In genomic region chr2:62410926-62411456, GRCh38 we compare ENCODE assay signal across 10 cellular contexts.
A peak's percentile ranks its signal among the peaks of the same experiment; 100 is the strongest.
DNase-seq lines count a peak whose midpoint lies in the region; ATAC-seq and TF ChIP-seq lines count a peak whose summit lies in the region.
"Had no signal": no experiment of that assay in that cellular context is flagged by ENCODE, and none has a peak within 500 bp of the region (broad histone marks: within the 10 kb centered on the region; RNA-seq: fewer than 3 reads in every experiment).

No MANE protein-coding gene starts in this region.

- peaks cover 0 to 12% (median 2%) of the 10 kb centered on the region in 4 donors for H3K4me1 ChIP-seq in Peyer's patch
- H3K4me1 ChIP-seq in ovary (ENCODE audit: insufficient read depth), result peaks cover 13% of the 10 kb centered on the region

- DNase-seq in AG10803 (ENCODE audit: low read depth) (peak; percentile 18), Peyer's patch (no peak), ovary (peak in 1 of 5 donors; percentile 46), mucosa of gallbladder (ENCODE audit: low spot score) (no peak)
- DNase-seq: activated CD8-positive, alpha-beta T cell treated with anti-CD3 and anti-CD28 coated beads for 36 hours; NCI-H1417 treated with DMSO at 0.1 percent for 48 hours had no signal

- TF ChIP-seq POLR2A in Peyer's patch (IDR thresholded peaks at IDR 0.05), result no peak
- TF ChIP-seq POLR2A in ovary (IDR thresholded peaks at IDR 0.05), result no peak

- no peaks in the 10 kb centered on the region for H3K36me3 ChIP-seq in Peyer's patch
- H3K36me3 ChIP-seq in ovary, result no peaks in the 10 kb centered on the region

- H3K27me3 ChIP-seq in Peyer's patch, result no peaks in the 10 kb centered on the region
- H3K27me3 ChIP-seq in ovary, result no peaks in the 10 kb centered on the region

- 24 to 56% (median 34%) methylated on average over 2 of the region's 2 CpGs for WGBS in ovary, 3 donors

- TF ChIP-seq EP300 in ovary (IDR thresholded peaks at IDR 0.05), result no peak

- TF ChIP-seq CTCF in AG10803 (conservative IDR thresholded peaks at IDR 0.05; ENCODE audit: low read length) (no peak), Peyer's patch (IDR thresholded peaks at IDR 0.05) (no peak), ovary (IDR thresholded peaks at IDR 0.05) (no peak)

- H3K4me3 ChIP-seq in AG10803 (ENCODE audit: low read length) (no peak overlapping the region), Peyer's patch (no peak overlapping the region), ovary (no peak overlapping the region)

- ATAC-seq in esophagus mucosa (peak; percentile 75), SK-N-SH treated with all-trans-retinoic acid at 6 μM for 48 hours (no peak), HG02970 (IDR thresholded peaks at IDR 0.05; ENCODE audit: low FRiP score, unreplicated experiment) (no peak), GM19467 (IDR thresholded peaks at IDR 0.05; ENCODE audit: unreplicated experiment) (no peak)
- ATAC-seq: activated CD8-positive, alpha-beta T cell treated with anti-CD3 and anti-CD28 coated beads for 36 hours had no signal

- intact Hi-C loops in ovary (cut with DNase I), result loop anchor here (5.0 to 10.0 kb wide), 4 partner anchors 214 to 496 kb away; partner anchors contain the start of gene B3GNT2 (in 1 of the 4)

- no peaks in the 10 kb centered on the region for H3K9me3 ChIP-seq in Peyer's patch
- H3K9me3 ChIP-seq in ovary, result no peaks in the 10 kb centered on the region

- peak overlapping the region in 3 of 4 donors; percentile 26 to 56 (median 56) for H3K27ac ChIP-seq in Peyer's patch
- peak overlapping the region; percentile 35 to 79 for H3K27ac ChIP-seq in ovary

TF ChIP-seq in SK-N-SH treated with all-trans-retinoic acid at 6 μM for 48 hours, 23 proteins besides CTCF, POLR2A, EP300 and RAD21:
- TF ChIP-seq RARB (CRISPR knock-in tag; IDR thresholded peaks at IDR 0.05) (no peak), TCF4 (CRISPR knock-in tag; IDR thresholded peaks at IDR 0.05; ENCODE audit: borderline replicate concordance) (no peak), CREB5 (CRISPR knock-in tag; IDR thresholded peaks at IDR 0.05; ENCODE audit: low read depth) (no peak), ESRRG (CRISPR knock-in tag; IDR thresholded peaks at IDR 0.05) (no peak), ZNF565 (CRISPR knock-in tag; conservative IDR thresholded peaks at IDR 0.05; ENCODE audit: low read depth) (no peak), CSRNP3 (CRISPR knock-in tag; IDR thresholded peaks at IDR 0.05) (no peak), ZNF8 (CRISPR knock-in tag; IDR thresholded peaks at IDR 0.05) (no peak), TOX (CRISPR knock-in tag; IDR thresholded peaks at IDR 0.05; ENCODE audit: borderline replicate concordance) (no peak), ZNF70 (CRISPR knock-in tag; IDR thresholded peaks at IDR 0.05) (no peak), ZC3H10 (CRISPR knock-in tag; IDR thresholded peaks at IDR 0.05) (no peak), SNAI2 (CRISPR knock-in tag; IDR thresholded peaks at IDR 0.05) (no peak)
TF ChIP-seq in SK-N-SH treated with all-trans-retinoic acid at 6 μM for 48 hours: peak in this region for 0.
